1 cellular context compared by ENCODE assay signal in the genomic region with DNA sequence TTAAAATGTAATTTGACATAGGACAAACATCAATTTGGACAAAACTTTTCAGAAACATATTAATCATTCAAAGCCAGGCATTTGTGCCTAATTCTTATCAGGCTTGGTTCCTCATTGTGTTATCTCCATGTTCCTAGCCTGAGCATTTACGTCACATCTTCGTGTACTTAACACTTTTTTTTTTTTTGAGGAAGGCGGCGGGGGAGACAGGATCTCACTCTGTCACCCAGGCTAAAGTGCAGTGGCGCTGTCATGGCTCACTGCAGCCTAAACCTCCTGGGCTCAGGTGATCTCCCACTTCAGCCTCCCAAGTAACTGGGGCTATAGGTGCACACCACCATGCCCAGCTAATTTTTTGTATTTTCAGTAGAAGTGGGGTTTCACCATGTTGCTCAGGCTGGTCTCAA.
TF ChIP-seq lines count a peak whose summit lies in the region.

No MANE protein-coding gene starts in this region.

TF ChIP-seq in SK-N-SH, 30 proteins besides CTCF, POLR2A, EP300 and RAD21:
- TF ChIP-seq, protein P1, sequence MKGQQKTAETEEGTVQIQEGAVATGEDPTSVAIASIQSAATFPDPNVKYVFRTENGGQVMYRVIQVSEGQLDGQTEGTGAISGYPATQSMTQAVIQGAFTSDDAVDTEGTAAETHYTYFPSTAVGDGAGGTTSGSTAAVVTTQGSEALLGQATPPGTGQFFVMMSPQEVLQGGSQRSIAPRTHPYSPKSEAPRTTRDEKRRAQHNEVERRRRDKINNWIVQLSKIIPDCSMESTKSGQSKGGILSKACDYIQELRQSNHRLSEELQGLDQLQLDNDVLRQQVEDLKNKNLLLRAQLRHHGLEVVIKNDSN (IDR thresholded peaks at IDR 0.05; ENCODE audit: borderline replicate concordance, low read depth): no peak
- TF ChIP-seq POLR2AphosphoS5 (IDR thresholded peaks at IDR 0.05; ENCODE audit: low read depth, low read length): no peak; the same call in 1 of the 2 replicates
- TF ChIP-seq CHD2 (IDR thresholded peaks at IDR 0.05; ENCODE audit: low read length, partially characterized antibody): no peak
